8 cellular contexts compared by ENCODE assay signal in genomic region chr10:119208553-119208940, GRCh38. TPM values are rescaled to one million over a fixed set of nuclear protein-coding genes. Genes with fewer than 3 reads are reported as not detected.
DNase-seq lines count a peak whose midpoint lies in the region; ATAC-seq, FAIRE-seq and TF ChIP-seq lines count a peak whose summit lies in the region.

No MANE protein-coding gene starts in this region.

- peak overlapping the region; percentile 99 for H3K4me2 ChIP-seq in HepG2 (ENCODE audit: low read depth, low read length)

- 0% methylated on average over 3 of the region's 3 CpGs for WGBS in HepG2 (ENCODE audit: low lambda C conversion rate)
- 3 to 8% methylated on average over 3 of the region's 3 CpGs for WGBS in transverse colon (ENCODE audit: low coverage in 1 of 2), 2 donors

- peaks cover 0 to 6% of the 10 kb centered on the region in 2 experiments; a peak in 2 of 5 replicates for H3K36me3 ChIP-seq in HepG2 (replicated peaks in 1 of 2; ENCODE audit: control insufficient read depth in 1 of 2, insufficient read depth in 2 of 2, low read length in 2 of 2)
- H3K36me3 ChIP-seq in transverse colon = no peaks in the 10 kb centered on the region

- no peak for FAIRE-seq in HepG2 (lab: Jason Lieb, UNC)

- POLR2A ChIA-PET in HepG2 (lab: Yijun Ruan, JAX) = interaction anchor here (1.5 to 5.2 kb wide), 4 partner anchors 14 to 114 kb away, joined by 8 to 44 read pairs (median 22); no protein-coding TSS in a partner anchor

- H3K4me1 Mint-ChIP-seq in activated naive CD4-positive, alpha-beta T cell treated with anti-CD3 and anti-CD28 coated beads for 36 hours (ENCODE audit: low read depth) = peaks cover 44% of the 10 kb centered on the region

- no peaks in the 10 kb centered on the region for H4K20me1 ChIP-seq in HepG2 (ENCODE audit: insufficient read depth, low read length)

- BruUV-seq in HepG2 (replicated peaks; lab: Mats Ljungman, UMichigan) = no TSS peak

- H3K4me3 ChIP-seq in HepG2 (replicated peaks in 1 of 3; ENCODE audit: insufficient read depth in 1 of 3, low read depth in 2 of 3, low read length in 3 of 3) = peak overlapping the region; percentile 75 to 97 (median 95)
- peak overlapping the region; percentile 25 to 95 (median 83) for H3K4me3 ChIP-seq in transverse colon

- H3K4me3 Mint-ChIP-seq in activated naive CD4-positive, alpha-beta T cell treated with anti-CD3 and anti-CD28 coated beads for 36 hours = peak overlapping the region; percentile 85

- peaks cover 4% of the 10 kb centered on the region for H3K36me3 Mint-ChIP-seq in activated naive CD4-positive, alpha-beta T cell treated with anti-CD3 and anti-CD28 coated beads for 36 hours (ENCODE audit: low read depth)

- TF ChIP-seq EP300 in HepG2 (IDR thresholded peaks at IDR 0.05; ENCODE audit: low read depth in 2 of 2, low read length in 2 of 2) = no peak
- TF ChIP-seq EP300 in HepG2 (CRISPR knock-in tag; IDR thresholded peaks at IDR 0.05; ENCODE audit: borderline replicate concordance) = no peak
- no peak for TF ChIP-seq EP300 in transverse colon (IDR thresholded peaks at IDR 0.05; ENCODE audit: low read depth)

- peak overlapping the region; percentile 85 for H3K27ac Mint-ChIP-seq in activated naive CD4-positive, alpha-beta T cell treated with anti-CD3 and anti-CD28 coated beads for 36 hours

- no peak for TF ChIP-seq POLR2A in HepG2 (IDR thresholded peaks at IDR 0.05; ENCODE audit: insufficient read depth in 1 of 2, low read depth in 2 of 2, low read length in 2 of 2)
- no peak for TF ChIP-seq POLR2A in transverse colon (IDR thresholded peaks at IDR 0.05)

- in situ Hi-C loops in HepG2 (cut with HindIII; ENCODE audit: extremely low pct_ligation_motif_present, low pct_unique_long_range_greater_than_20kb) (no loop called here), transverse colon (cut with MboI; ENCODE audit: low pct_ligation_motif_present in 1 of 4, low pct_unique_long_range_greater_than_20kb in 1 of 4, low sequenced_read_pairs in 3 of 4) (loop anchor here in 1 of 4 donors (10.0 kb wide), 2 partner anchors 206 to 236 kb away; no protein-coding TSS in a partner anchor)

- TF ChIP-seq RAD21 in HepG2 (CRISPR knock-in tag; IDR thresholded peaks at IDR 0.05) = no peak

- CTCF ChIA-PET in activated naive CD4-positive, alpha-beta T cell treated with anti-CD3 and anti-CD28 coated beads for 36 hours (lab: Charles Lee) = interaction anchor here (0.6 to 3.3 kb wide), 18 partner anchors 10 to 236 kb away, joined by 3 to 31 read pairs (median 4); no protein-coding TSS in a partner anchor
- CTCF ChIA-PET in HepG2 (lab: Yijun Ruan, JAX; ENCODE audit: low intra/inter-chr PET ratio, low total read pairs) = no interaction called here

- peak; percentile 36 for DNase-seq in activated naive CD4-positive, alpha-beta T cell treated with anti-CD3 and anti-CD28 coated beads for 36 hours
- no peak for DNase-seq in activated naive CD4-positive, alpha-beta T cell (lab: John Stamatoyannopoulos, UW)
- DNase-seq in amniotic epithelial cell (ENCODE audit: low read depth) (peak; percentile 63), HepG2 (ENCODE audit: low spot score) (no peak), transverse colon (no peak), sciatic nerve (ENCODE audit: low spot score) (no peak), NCI-H1436 treated with DMSO at 0.1 percent for 48 hours (lab: John Stamatoyannopoulos, UW) (no peak)

- intact Hi-C loops in activated naive CD4-positive, alpha-beta T cell treated with anti-CD3 and anti-CD28 coated beads for 36 hours (cut with micrococcal nuclease) = loop anchor here (1.0 to 5.0 kb wide), 12 partner anchors 24 to 494 kb away; partner anchors contain the start of gene PRDX3
- intact Hi-C loops in HepG2 (cut with micrococcal nuclease; ENCODE audit: unreplicated experiment) = loop anchor here (2.0 kb wide), 1 partner anchor 114 kb away; no protein-coding TSS in a partner anchor
- intact Hi-C loops in transverse colon (cut with DNase I; ENCODE audit: low total_unique reads) = loop anchor here (5.0 kb wide), 2 partner anchors 94 to 214 kb away; no protein-coding TSS in a partner anchor
- intact Hi-C loops in sciatic nerve (cut with DNase I) = loop anchor here (5.0 to 10.0 kb wide), 2 partner anchors 206 to 234 kb away; no protein-coding TSS in a partner anchor

- peaks cover 37% of the 10 kb centered on the region for H3K79me2 ChIP-seq in HepG2 (ENCODE audit: insufficient read depth, low read length)

- no peaks in the 10 kb centered on the region for H3K9me3 ChIP-seq in HepG2 (ENCODE audit: low read length)
- H3K9me3 ChIP-seq in transverse colon = no peaks in the 10 kb centered on the region

- no peaks in the 10 kb centered on the region for H3K9me3 Mint-ChIP-seq in activated naive CD4-positive, alpha-beta T cell treated with anti-CD3 and anti-CD28 coated beads for 36 hours

- peak overlapping the region; percentile 71 for H3K27ac ChIP-seq in HepG2 (ENCODE audit: extremely low read length, insufficient read depth, low read length)
- peak overlapping the region; percentile 99 to 100 (median 100) for H3K27ac ChIP-seq in transverse colon

- no peaks in the 10 kb centered on the region for H3K27me3 Mint-ChIP-seq in activated naive CD4-positive, alpha-beta T cell treated with anti-CD3 and anti-CD28 coated beads for 36 hours (ENCODE audit: low read depth)

- H3K27me3 ChIP-seq in HepG2 (ENCODE audit: control insufficient read depth in 1 of 2, insufficient read depth in 2 of 2, low read length in 2 of 2) (no peaks in the 10 kb centered on the region; a peak in 2 of 5 replicates), transverse colon (peaks cover 9% of the 10 kb centered on the region)

- no peak overlapping the region for H2AFZ ChIP-seq in HepG2 (ENCODE audit: low read length)

- H3K4me1 ChIP-seq in HepG2 (ENCODE audit: insufficient read depth, low read length) (peaks cover 47% of the 10 kb centered on the region), transverse colon (peaks cover 11 to 61% (median 38%) of the 10 kb centered on the region in 4 donors)

- ATAC-seq in HepG2 (no peak), GM18868 (IDR thresholded peaks at IDR 0.05; ENCODE audit: unreplicated experiment) (no peak), sciatic nerve (no peak)

- no peak for TF ChIP-seq CTCF in HepG2 (CRISPR knock-in tag; IDR thresholded peaks at IDR 0.05)
- TF ChIP-seq CTCF in transverse colon (IDR thresholded peaks at IDR 0.05) = no peak

- H3K9ac ChIP-seq in HepG2 (ENCODE audit: insufficient read depth, low read depth, low read length) = peak overlapping the region; percentile 71

RNA-seq across cellular contexts. Expression of gene GRK5, which starts 1.2 kb away (rescaled TPM):
- total RNA-seq in activated naive CD4-positive, alpha-beta T cell treated with anti-CD3 and anti-CD28 coated beads for 36 hours = 10 to 100 TPM; 27.1 to 29.7 TPM
- total RNA-seq in HepG2 (2016; rRNA removed; fragmentation: Illumina TruSeq; extraction: Trizol) (12.6 and 12.8 TPM in 2 replicates), transverse colon (100 to 1,000 TPM in 1 of 4 donors, 10 to 100 TPM in 1, 1 to 10 TPM in 2; 6.0 to 111 (median 9.5) TPM), sciatic nerve (54.1 TPM)
- total RNA-seq in HepG2 (2016; cell fraction: cytosol; rRNA removed; fragmentation: Illumina TruSeq; extraction: Trizol; ENCODE audit: low read depth) = 6.3 and 7.7 TPM in 2 replicates
- total RNA-seq in HepG2 (2016; cell fraction: insoluble cytoplasmic fraction; rRNA removed; fragmentation: Illumina TruSeq; extraction: Trizol) = 11.4 and 13.0 TPM in 2 replicates
- total RNA-seq in HepG2 (2016; cell fraction: membrane; rRNA removed; fragmentation: Illumina TruSeq; extraction: Trizol) = 18.1 and 19.4 TPM in 2 replicates
- 6.4 and 8.1 TPM in 2 replicates for total RNA-seq in HepG2 (2016; cell fraction: nucleus; rRNA removed; fragmentation: Illumina TruSeq; extraction: Trizol)
- polyA plus RNA-seq in HepG2 (2011; rRNA removed) = 10.4 and 11.5 TPM in 2 replicates
- polyA plus RNA-seq in HepG2 (2011; cell fraction: cytosol; rRNA removed) = 10.0 and 11.4 TPM in 2 replicates
- 11.8 and 12.9 TPM in 2 replicates for polyA plus RNA-seq in HepG2 (2011; cell fraction: nucleus; rRNA removed)
- 10.9 and 14.3 TPM in 2 replicates for polyA plus RNA-seq in HepG2 (2012)
- polyA plus RNA-seq in HepG2 (2016; cell fraction: cytosol; fragmentation: Illumina TruSeq; extraction: Trizol; ENCODE audit: low read depth) = 7.6 and 7.7 TPM in 2 replicates
- polyA plus RNA-seq in HepG2 (2016; cell fraction: insoluble cytoplasmic fraction; fragmentation: Illumina TruSeq; extraction: Trizol; ENCODE audit: low read depth) = 14.0 and 15.2 TPM in 2 replicates
- polyA plus RNA-seq in HepG2 (2016; cell fraction: membrane; fragmentation: Illumina TruSeq; extraction: Trizol; ENCODE audit: low read depth) = 16.0 and 16.9 TPM in 2 replicates
- polyA plus RNA-seq in HepG2 (2016; cell fraction: nucleus; fragmentation: Illumina TruSeq; extraction: Trizol; ENCODE audit: insufficient read depth, low read depth) = 15.4 and 17.0 TPM in 2 replicates
- polyA minus RNA-seq in HepG2 (2011; rRNA and poly(A)+ RNA removed; ENCODE audit: low replicate concordance) = 5.5 and 9.4 TPM in 2 replicates
- polyA minus RNA-seq in HepG2 (2011; cell fraction: cytosol; rRNA and poly(A)+ RNA removed) = 5.5 and 8.2 TPM in 2 replicates
- 5.2 and 6.5 TPM in 2 replicates for polyA minus RNA-seq in HepG2 (2011; cell fraction: nucleus; rRNA and poly(A)+ RNA removed)

RNA-seq across cellular contexts. Expression of gene PRDX3, which starts 29.9 kb away (rescaled TPM):
- 100 to 1,000 TPM; 215 to 216 TPM for total RNA-seq in activated naive CD4-positive, alpha-beta T cell treated with anti-CD3 and anti-CD28 coated beads for 36 hours
- total RNA-seq in HepG2 (2016; rRNA removed; fragmentation: Illumina TruSeq; extraction: Trizol) (407 and 643 TPM in 2 replicates), transverse colon (100 to 1,000 TPM in 2 of 4 donors, 10 to 100 TPM in 2; 24.7 to 141 (median 78.9) TPM), sciatic nerve (62.3 TPM)
- 38.1 and 38.2 TPM in 2 replicates for total RNA-seq in HepG2 (2016; cell fraction: cytosol; rRNA removed; fragmentation: Illumina TruSeq; extraction: Trizol; ENCODE audit: low read depth)
- 410 and 682 TPM in 2 replicates for total RNA-seq in HepG2 (2016; cell fraction: insoluble cytoplasmic fraction; rRNA removed; fragmentation: Illumina TruSeq; extraction: Trizol)
- 107 and 113 TPM in 2 replicates for total RNA-seq in HepG2 (2016; cell fraction: membrane; rRNA removed; fragmentation: Illumina TruSeq; extraction: Trizol)
- 156 and 165 TPM in 2 replicates for total RNA-seq in HepG2 (2016; cell fraction: nucleus; rRNA removed; fragmentation: Illumina TruSeq; extraction: Trizol)
- polyA plus RNA-seq in HepG2 (2011; rRNA removed) = 422 and 565 TPM in 2 replicates
- polyA plus RNA-seq in HepG2 (2011; cell fraction: cytosol; rRNA removed) = 232 and 280 TPM in 2 replicates
- polyA plus RNA-seq in HepG2 (2011; cell fraction: nucleus; rRNA removed) = 67.2 and 84.0 TPM in 2 replicates
- 200 and 294 TPM in 2 replicates for polyA plus RNA-seq in HepG2 (2012)
- 38.1 and 38.3 TPM in 2 replicates for polyA plus RNA-seq in HepG2 (2016; cell fraction: cytosol; fragmentation: Illumina TruSeq; extraction: Trizol; ENCODE audit: low read depth)
- 634 and 704 TPM in 2 replicates for polyA plus RNA-seq in HepG2 (2016; cell fraction: insoluble cytoplasmic fraction; fragmentation: Illumina TruSeq; extraction: Trizol; ENCODE audit: low read depth)
- 89.6 and 90.4 TPM in 2 replicates for polyA plus RNA-seq in HepG2 (2016; cell fraction: membrane; fragmentation: Illumina TruSeq; extraction: Trizol; ENCODE audit: low read depth)
- 227 and 242 TPM in 2 replicates for polyA plus RNA-seq in HepG2 (2016; cell fraction: nucleus; fragmentation: Illumina TruSeq; extraction: Trizol; ENCODE audit: insufficient read depth, low read depth)
- 468 and 479 TPM in 2 replicates for polyA minus RNA-seq in HepG2 (2011; rRNA and poly(A)+ RNA removed; ENCODE audit: low replicate concordance)
- 135 and 138 TPM in 2 replicates for polyA minus RNA-seq in HepG2 (2011; cell fraction: cytosol; rRNA and poly(A)+ RNA removed)
- polyA minus RNA-seq in HepG2 (2011; cell fraction: nucleus; rRNA and poly(A)+ RNA removed) = 69.5 and 85.7 TPM in 2 replicates

RNA-seq across cellular contexts. Expression of gene SFXN4, which starts 43.0 kb away (rescaled TPM):
- total RNA-seq in activated naive CD4-positive, alpha-beta T cell treated with anti-CD3 and anti-CD28 coated beads for 36 hours = 10 to 100 TPM; 46.1 to 51.7 TPM
- total RNA-seq in HepG2 (2016; rRNA removed; fragmentation: Illumina TruSeq; extraction: Trizol) (47.4 and 64.9 TPM in 2 replicates), transverse colon (10 to 100 TPM; 15.0 to 61.3 (median 27.7) TPM), sciatic nerve (13.5 TPM)
- 71.2 and 73.7 TPM in 2 replicates for total RNA-seq in HepG2 (2016; cell fraction: cytosol; rRNA removed; fragmentation: Illumina TruSeq; extraction: Trizol; ENCODE audit: low read depth)
- total RNA-seq in HepG2 (2016; cell fraction: insoluble cytoplasmic fraction; rRNA removed; fragmentation: Illumina TruSeq; extraction: Trizol) = 55.2 and 66.3 TPM in 2 replicates
- total RNA-seq in HepG2 (2016; cell fraction: membrane; rRNA removed; fragmentation: Illumina TruSeq; extraction: Trizol) = 75.6 and 82.1 TPM in 2 replicates
- total RNA-seq in HepG2 (2016; cell fraction: nucleus; rRNA removed; fragmentation: Illumina TruSeq; extraction: Trizol) = 39.7 and 50.2 TPM in 2 replicates
- 44.6 and 47.7 TPM in 2 replicates for polyA plus RNA-seq in HepG2 (2011; rRNA removed)
- 31.1 and 39.7 TPM in 2 replicates for polyA plus RNA-seq in HepG2 (2011; cell fraction: cytosol; rRNA removed)
- 45.5 and 47.7 TPM in 2 replicates for polyA plus RNA-seq in HepG2 (2011; cell fraction: nucleus; rRNA removed)
- 32.0 and 35.6 TPM in 2 replicates for polyA plus RNA-seq in HepG2 (2012)
- 63.0 and 72.7 TPM in 2 replicates for polyA plus RNA-seq in HepG2 (2016; cell fraction: cytosol; fragmentation: Illumina TruSeq; extraction: Trizol; ENCODE audit: low read depth)
- polyA plus RNA-seq in HepG2 (2016; cell fraction: insoluble cytoplasmic fraction; fragmentation: Illumina TruSeq; extraction: Trizol; ENCODE audit: low read depth) = 42.6 and 43.4 TPM in 2 replicates
- 56.9 and 60.5 TPM in 2 replicates for polyA plus RNA-seq in HepG2 (2016; cell fraction: membrane; fragmentation: Illumina TruSeq; extraction: Trizol; ENCODE audit: low read depth)
- polyA plus RNA-seq in HepG2 (2016; cell fraction: nucleus; fragmentation: Illumina TruSeq; extraction: Trizol; ENCODE audit: insufficient read depth, low read depth) = 62.6 and 72.4 TPM in 2 replicates
- 25.6 and 27.5 TPM in 2 replicates for polyA minus RNA-seq in HepG2 (2011; rRNA and poly(A)+ RNA removed; ENCODE audit: low replicate concordance)
- 19.2 and 19.8 TPM in 2 replicates for polyA minus RNA-seq in HepG2 (2011; cell fraction: cytosol; rRNA and poly(A)+ RNA removed)
- 21.6 and 26.9 TPM in 2 replicates for polyA minus RNA-seq in HepG2 (2011; cell fraction: nucleus; rRNA and poly(A)+ RNA removed)

Comparison
In these comparisons a context has a peak if more than half of its experiments do, and no peak if none do; other contexts are left out.
1. DNase-seq: peak in activated naive CD4-positive, alpha-beta T cell treated with anti-CD3 and anti-CD28 coated beads for 36 hours (single experiment) and amniotic epithelial cell (single experiment); none in activated naive CD4-positive, alpha-beta T cell (0 of 4), HepG2 (single experiment), transverse colon (single experiment), sciatic nerve (single experiment) and NCI-H1436 treated with DMSO at 0.1 percent for 48 hours (single experiment).